ENCODE assay signal across 20 cellular contexts in the genomic region with DNA sequence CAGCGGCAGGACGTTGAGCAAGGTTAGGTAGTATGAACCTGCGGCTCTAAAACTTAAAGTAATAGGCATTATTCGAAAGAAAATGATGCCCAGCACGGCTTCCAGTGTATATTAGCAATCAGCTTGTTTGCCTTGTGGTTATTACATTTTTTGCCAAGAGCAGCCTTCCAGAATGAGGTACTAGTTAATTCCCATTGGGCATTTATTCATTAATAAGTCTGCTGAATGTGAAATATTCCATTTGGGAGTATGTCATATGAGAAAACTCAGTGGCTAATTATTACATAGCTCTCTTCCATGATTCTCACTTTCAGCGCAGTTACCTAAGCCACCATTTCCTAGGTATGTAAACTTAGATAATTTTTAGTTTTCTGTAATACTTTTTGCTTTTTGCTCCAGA. TPM values are rescaled to one million over a fixed set of nuclear protein-coding genes. Genes with fewer than 3 reads are reported as not detected.
DNase-seq lines count a peak whose midpoint lies in the region; ATAC-seq, FAIRE-seq and TF ChIP-seq lines count a peak whose summit lies in the region.
"Had no signal": no experiment of that assay in that cellular context is flagged by ENCODE, and none has a peak within 500 bp of the region (broad histone marks: within the 10 kb centered on the region; RNA-seq: fewer than 3 reads in every experiment).

No MANE protein-coding gene starts in this region.

- TF ChIP-seq EP300 in SK-N-SH (IDR thresholded peaks at IDR 0.05; ENCODE audit: borderline replicate concordance in 1 of 2, low read depth in 1 of 2, low read length in 1 of 2) = no peak

- H3K36me3 ChIP-seq in SK-N-SH (replicated peaks in 1 of 2; ENCODE audit: control insufficient read depth in 1 of 2, insufficient read depth in 2 of 2, low read length in 1 of 2) (peaks cover 8 to 18% of the 10 kb centered on the region in 2 experiments), neural progenitor cell (no peaks in the 10 kb centered on the region)
- H3K36me3 ChIP-seq: neutrophil had no signal

- H3K27me3 ChIP-seq in SK-N-SH (ENCODE audit: insufficient read depth) = no peaks in the 10 kb centered on the region
- no peaks in the 10 kb centered on the region for H3K27me3 ChIP-seq in neural progenitor cell

- no peaks in the 10 kb centered on the region for H3K27me3 Mint-ChIP-seq in neural progenitor cell (ENCODE audit: insufficient read depth, low read depth)
- H3K27me3 Mint-ChIP-seq in type B pancreatic cell = no peaks in the 10 kb centered on the region
- H3K27me3 Mint-ChIP-seq in activated naive CD8-positive, alpha-beta T cell treated with anti-CD3 and anti-CD28 coated beads for 36 hours = peaks cover 7% of the 10 kb centered on the region
- H3K27me3 Mint-ChIP-seq: activated CD8-positive, alpha-beta memory T cell treated with anti-CD3 and anti-CD28 coated beads, Interleukin-2, amount 10 ng/mL, durations not matched to agents 7 days and 5 days had no signal

- H3K9me3 Mint-ChIP-seq in neural progenitor cell = no peaks in the 10 kb centered on the region
- no peaks in the 10 kb centered on the region for H3K9me3 Mint-ChIP-seq in type B pancreatic cell
- no peaks in the 10 kb centered on the region for H3K9me3 Mint-ChIP-seq in activated naive CD8-positive, alpha-beta T cell treated with anti-CD3 and anti-CD28 coated beads for 36 hours
- H3K9me3 Mint-ChIP-seq: activated B cell treated with CpG ODN at 0.5 μM for 24 hours, CD14-positive monocyte had no signal

- peaks cover 63% of the 10 kb centered on the region for H3K4me1 Mint-ChIP-seq in neural progenitor cell
- peaks cover 46% of the 10 kb centered on the region for H3K4me1 Mint-ChIP-seq in type B pancreatic cell (ENCODE audit: unreplicated experiment)
- peaks cover 19% of the 10 kb centered on the region for H3K4me1 Mint-ChIP-seq in activated naive CD8-positive, alpha-beta T cell treated with anti-CD3 and anti-CD28 coated beads for 36 hours
- H3K4me1 Mint-ChIP-seq: activated B cell treated with CpG ODN at 0.5 μM for 24 hours, CD14-positive monocyte had no signal

- DNase-seq in SK-N-SH = no peak
- no peak for DNase-seq in epithelial cell of prostate (ENCODE audit: low read depth, low spot score)
- DNase-seq in neural progenitor cell (ENCODE audit: low spot score) = no peak
- DNase-seq in type B pancreatic cell (ENCODE audit: extremely low spot score, unreplicated experiment) = no peak
- no peak for DNase-seq in middle frontal gyrus (ENCODE audit: extremely low spot score, low spot score)
- no peak for DNase-seq in urothelium cell line (ENCODE audit: low spot score)
- DNase-seq in activated naive CD8-positive, alpha-beta T cell treated with anti-CD3 and anti-CD28 coated beads for 36 hours = no peak
- DNase-seq: activated B cell treated with CpG ODN at 0.5 μM for 24 hours; activated CD8-positive, alpha-beta memory T cell treated with anti-CD3 and anti-CD28 coated beads, Interleukin-2, amount 10 ng/mL, durations not matched to agents 7 days and 5 days; activated gamma-delta T cell treated with Interleukin-2 at 50 U/mL for 16 hours; Kasumi-1; NCI-H1436; NCI-H446; stimulated activated naive CD8-positive, alpha-beta T cell treated with anti-CD3 and anti-CD28 coated beads, Interleukin-15, Interleukin-2, amounts not matched to agents 100 U/mL and 50 U/mL, for 24 hours had no signal

- H2AFZ ChIP-seq in SK-N-SH (ENCODE audit: low read depth) (no peak overlapping the region), neural progenitor cell (replicated peaks) (no peak overlapping the region)

- H3K4me2 ChIP-seq in SK-N-SH (peak overlapping the region; percentile 67), neural progenitor cell (peak overlapping the region; percentile 60)

- peaks cover 4% of the 10 kb centered on the region for H3K36me3 Mint-ChIP-seq in neural progenitor cell
- peaks cover 7% of the 10 kb centered on the region for H3K36me3 Mint-ChIP-seq in type B pancreatic cell
- peaks cover 6% of the 10 kb centered on the region for H3K36me3 Mint-ChIP-seq in activated naive CD8-positive, alpha-beta T cell treated with anti-CD3 and anti-CD28 coated beads for 36 hours
- H3K36me3 Mint-ChIP-seq: CD14-positive monocyte had no signal

- no peak overlapping the region for H3K27ac Mint-ChIP-seq in neural progenitor cell
- peak overlapping the region; percentile 68 for H3K27ac Mint-ChIP-seq in type B pancreatic cell
- H3K27ac Mint-ChIP-seq in activated naive CD8-positive, alpha-beta T cell treated with anti-CD3 and anti-CD28 coated beads for 36 hours = no peak overlapping the region
- H3K27ac Mint-ChIP-seq: activated B cell treated with CpG ODN at 0.5 μM for 24 hours; activated CD8-positive, alpha-beta memory T cell treated with anti-CD3 and anti-CD28 coated beads, Interleukin-2, amount 10 ng/mL, durations not matched to agents 7 days and 5 days; CD14-positive monocyte had no signal

- TF ChIP-seq RAD21 in SK-N-SH (IDR thresholded peaks at IDR 0.05; ENCODE audit: low read length) = no peak

- H3K4me3 ChIP-seq in SK-N-SH (ENCODE audit: low read depth in 2 of 2, low read length in 1 of 2) (peak overlapping the region in 1 of 2 experiments; percentile 34; a peak in 2 of 4 replicates), neural progenitor cell (no peak overlapping the region)
- H3K4me3 ChIP-seq: lung had no signal

- H3K4me3 Mint-ChIP-seq in neural progenitor cell (no peak overlapping the region), type B pancreatic cell (peak overlapping the region; percentile 23)
- H3K4me3 Mint-ChIP-seq in activated naive CD8-positive, alpha-beta T cell treated with anti-CD3 and anti-CD28 coated beads for 36 hours = no peak overlapping the region
- H3K4me3 Mint-ChIP-seq: activated B cell treated with CpG ODN at 0.5 μM for 24 hours; activated CD8-positive, alpha-beta memory T cell treated with anti-CD3 and anti-CD28 coated beads, Interleukin-2, amount 10 ng/mL, durations not matched to agents 7 days and 5 days; CD14-positive monocyte had no signal

- TF ChIP-seq CTCF in SK-N-SH (IDR thresholded peaks at IDR 0.05) = no peak
- no peak for TF ChIP-seq CTCF in neural progenitor cell (IDR thresholded peaks at IDR 0.05)
- TF ChIP-seq CTCF in type B pancreatic cell (conservative IDR thresholded peaks at IDR 0.05) = no peak

- 41% methylated on average over 6 of the region's 6 CpGs for WGBS in SK-N-SH (ENCODE audit: low lambda C conversion rate)

- H3K9me2 ChIP-seq in SK-N-SH = no peaks in the 10 kb centered on the region

- ATAC-seq in SK-N-SH treated with all-trans-retinoic acid at 6 μM for 48 hours = no peak
- ATAC-seq: activated CD8-positive, alpha-beta memory T cell treated with anti-CD3 and anti-CD28 coated beads, Interleukin-2, amount 10 ng/mL, durations not matched to agents 7 days and 5 days; stimulated activated naive CD8-positive, alpha-beta T cell treated with anti-CD3 and anti-CD28 coated beads, Interleukin-15, Interleukin-2, amounts not matched to agents 100 U/mL and 50 U/mL, for 24 hours had no signal

- H3F3A ChIP-seq in SK-N-SH (replicated peaks; ENCODE audit: insufficient read depth) = peaks cover 84% of the 10 kb centered on the region
- H3F3A ChIP-seq in neural progenitor cell (ENCODE audit: low read depth) = peaks cover 3% of the 10 kb centered on the region

- CTCF ChIA-PET in SK-N-SH (lab: Yijun Ruan, JAX) = interaction anchor here (0.9 to 3.0 kb wide), 5 partner anchors 10 to 92 kb away, joined by 3 to 14 read pairs (median 4); no protein-coding TSS in a partner anchor

- H3K27ac ChIP-seq in SK-N-SH (ENCODE audit: low read depth in 2 of 2, low read length in 1 of 2) (peak overlapping the region; percentile 86 to 96), epithelial cell of prostate (peak overlapping the region; percentile 90), neural progenitor cell (no peak overlapping the region)
- H3K27ac ChIP-seq: 22Rv1, HL-60, neutrophil had no signal

- peak overlapping the region; percentile 39; the same call in 1 of the 2 replicates for H3K9ac ChIP-seq in SK-N-SH
- H3K9ac ChIP-seq in neural progenitor cell = no peak overlapping the region

- peaks cover 5 to 87% of the 10 kb centered on the region in 2 experiments for H3K4me1 ChIP-seq in SK-N-SH (ENCODE audit: control insufficient read depth in 1 of 2, insufficient read depth in 2 of 2, low read depth in 1 of 2, low read length in 1 of 2)
- peaks cover 79% of the 10 kb centered on the region for H3K4me1 ChIP-seq in neural progenitor cell

- H3K79me2 ChIP-seq in SK-N-SH (ENCODE audit: insufficient read depth) (peaks cover 100% of the 10 kb centered on the region), neural progenitor cell (ENCODE audit: low read depth) (peaks cover 100% of the 10 kb centered on the region)

- POLR2A ChIA-PET in SK-N-SH (lab: Yijun Ruan, JAX) = no interaction called here

- no peaks in the 10 kb centered on the region for H3K9me3 ChIP-seq in SK-N-SH
- no peaks in the 10 kb centered on the region for H3K9me3 ChIP-seq in neural progenitor cell (ENCODE audit: low read depth)
- H3K9me3 ChIP-seq: neutrophil had no signal

- no peak for FAIRE-seq in urothelium cell line (lab: Jason Lieb, UNC)

- peaks cover 36% of the 10 kb centered on the region for H4K20me1 ChIP-seq in SK-N-SH (ENCODE audit: insufficient read depth)
- no peaks in the 10 kb centered on the region for H4K20me1 ChIP-seq in neural progenitor cell (ENCODE audit: low read depth)

TF ChIP-seq in SK-N-SH, 30 proteins besides CTCF, POLR2A, EP300 and RAD21:
- no peak for TF ChIP-seq NRF1 (IDR thresholded peaks at IDR 0.05; ENCODE audit: low read depth, low read length)

TF ChIP-seq in SK-N-SH treated with all-trans-retinoic acid at 6 μM for 48 hours, 23 proteins besides CTCF, POLR2A, EP300 and RAD21 (continues in another document):
- TF ChIP-seq, protein P1, sequence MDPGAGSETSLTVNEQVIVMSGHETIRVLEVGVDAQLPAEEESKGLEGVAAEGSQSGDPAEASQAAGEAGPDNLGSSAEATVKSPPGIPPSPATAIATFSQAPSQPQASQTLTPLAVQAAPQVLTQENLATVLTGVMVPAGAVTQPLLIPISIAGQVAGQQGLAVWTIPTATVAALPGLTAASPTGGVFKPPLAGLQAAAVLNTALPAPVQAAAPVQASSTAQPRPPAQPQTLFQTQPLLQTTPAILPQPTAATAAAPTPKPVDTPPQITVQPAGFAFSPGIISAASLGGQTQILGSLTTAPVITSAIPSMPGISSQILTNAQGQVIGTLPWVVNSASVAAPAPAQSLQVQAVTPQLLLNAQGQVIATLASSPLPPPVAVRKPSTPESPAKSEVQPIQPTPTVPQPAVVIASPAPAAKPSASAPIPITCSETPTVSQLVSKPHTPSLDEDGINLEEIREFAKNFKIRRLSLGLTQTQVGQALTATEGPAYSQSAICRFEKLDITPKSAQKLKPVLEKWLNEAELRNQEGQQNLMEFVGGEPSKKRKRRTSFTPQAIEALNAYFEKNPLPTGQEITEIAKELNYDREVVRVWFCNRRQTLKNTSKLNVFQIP (CRISPR knock-in tag; IDR thresholded peaks at IDR 0.05; ENCODE audit: borderline replicate concordance, low read depth) = no peak
- no peak for TF ChIP-seq ARNTL (CRISPR knock-in tag; IDR thresholded peaks at IDR 0.05; ENCODE audit: borderline replicate concordance, low read depth)
- TF ChIP-seq ESRRG (CRISPR knock-in tag; IDR thresholded peaks at IDR 0.05) = no peak

RNA-seq across cellular contexts. Expression of a gene that starts 12.9 kb away (rescaled TPM):
- polyA plus RNA-seq in SK-N-SH (2012; rRNA removed) = 228 and 244 TPM in 2 replicates
- 191 and 233 TPM in 2 replicates for polyA plus RNA-seq in SK-N-SH (2012; cell fraction: cytosol; rRNA removed)
- 201 and 239 TPM in 2 replicates for polyA plus RNA-seq in SK-N-SH (2012; cell fraction: nucleus; rRNA removed)
- 4.9 and 10.2 TPM in 2 replicates for total RNA-seq in neural progenitor cell (ENCODE audit: low replicate concordance)
- 24.4 and 30.3 TPM in 2 replicates for total RNA-seq in type B pancreatic cell (ENCODE audit: low replicate concordance)
- total RNA-seq in activated naive CD8-positive, alpha-beta T cell treated with anti-CD3 and anti-CD28 coated beads for 36 hours = 10 to 100 TPM; 11.8 to 12.6 TPM
